8 cellular contexts compared by ENCODE assay signal in the genomic region with DNA sequence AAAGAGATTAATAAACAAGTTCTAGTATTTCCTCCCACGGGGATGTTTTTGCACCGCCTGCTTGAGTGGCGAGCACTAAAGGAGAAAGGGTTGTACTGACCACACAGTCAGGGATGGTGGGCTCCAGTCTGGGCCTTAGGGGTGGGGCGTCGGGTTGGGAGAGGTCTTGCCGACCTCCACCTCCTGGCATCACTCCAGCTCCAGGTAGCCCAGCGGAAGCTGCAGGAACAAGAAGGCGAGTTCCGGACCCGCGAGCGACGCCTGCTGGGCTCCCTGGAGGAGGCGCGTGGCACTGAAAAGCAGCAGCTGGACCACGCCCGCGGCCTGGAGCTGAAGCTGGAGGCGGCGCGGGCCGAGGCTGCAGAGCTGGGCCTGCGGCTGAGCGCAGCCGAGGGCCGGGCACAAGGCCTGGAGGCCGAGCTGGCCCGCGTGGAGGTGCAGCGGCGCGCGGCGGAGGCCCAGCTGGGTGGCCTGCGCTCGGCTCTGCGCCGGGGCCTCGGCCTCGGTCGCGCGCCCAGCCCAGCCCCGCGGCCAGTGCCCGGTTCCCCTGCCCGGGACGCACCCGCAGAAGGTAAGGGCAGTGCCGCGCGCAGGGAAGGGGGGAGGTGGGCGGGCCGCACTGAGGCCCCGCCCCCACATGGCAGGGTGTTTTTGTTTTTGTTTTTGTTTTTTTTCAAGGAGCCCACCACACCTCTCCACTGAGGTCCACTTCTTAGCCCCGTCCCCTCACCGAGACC. TPM values are rescaled to one million over a fixed set of nuclear protein-coding genes. Genes with fewer than 3 reads are reported as not detected.
DNase-seq lines count a peak whose midpoint lies in the region; ATAC-seq and TF ChIP-seq lines count a peak whose summit lies in the region.

No MANE protein-coding gene starts in this region.

- peak; percentile 82 for DNase-seq in GM13976 (ENCODE audit: low spot score)
- peak; percentile 63 to 86 for DNase-seq in PC-9
- peak; percentile 68 for DNase-seq in activated T-helper 9 cell treated with anti-CD3 and anti-CD28 coated beads, Interleukin-2, amount 50 U/mL, for 16 hours (ENCODE audit: low read depth)
- DNase-seq in globus pallidus (ENCODE audit: low spot score): peak; percentile 31
- DNase-seq in occipital lobe (lab: John Stamatoyannopoulos, UW): peak; percentile 39
- peak; percentile 90 to 94 for DNase-seq in suprapubic skin (ENCODE audit: low spot score in 2 of 2)
- DNase-seq in NCI-H82 (lab: John Stamatoyannopoulos, UW): no peak

- no peaks in the 10 kb centered on the region for H3K79me2 ChIP-seq in PC-9 (ENCODE audit: low read depth)

- H3K9me3 ChIP-seq in PC-9 (ENCODE audit: insufficient read depth, low read depth): no peaks in the 10 kb centered on the region
- H3K9me3 ChIP-seq in suprapubic skin: no peaks in the 10 kb centered on the region

- H3K27ac ChIP-seq in PC-9: no peak overlapping the region
- peak overlapping the region; percentile 46 for H3K27ac ChIP-seq in suprapubic skin

- no peak for TF ChIP-seq EP300 in suprapubic skin (IDR thresholded peaks at IDR 0.05)

- peak overlapping the region; percentile 44; the same call in 1 of the 2 replicates for H3K4me3 ChIP-seq in PC-9
- H3K4me3 ChIP-seq in suprapubic skin: peak overlapping the region; percentile 53

- peaks cover 3% of the 10 kb centered on the region; the same call in 1 of the 2 replicates for H3F3A ChIP-seq in PC-9 (ENCODE audit: insufficient read depth, low read depth)

- peak; percentile 70 for ATAC-seq in HG03439 (IDR thresholded peaks at IDR 0.05; ENCODE audit: unreplicated experiment)

- H3K4me2 ChIP-seq in PC-9: peak overlapping the region; percentile 66

- TF ChIP-seq CTCF in GM13976 (IDR thresholded peaks at IDR 0.05; ENCODE audit: borderline replicate concordance, control extremely low read depth, extremely low read depth, insufficient read depth, missing control alignments) (peak; percentile 91), PC-9 (conservative IDR thresholded peaks at IDR 0.05) (peak; percentile 61), suprapubic skin (IDR thresholded peaks at IDR 0.05) (peak; percentile 17 to 78)

- POLR2A ChIA-PET in PC-9 (lab: Charles Lee; ENCODE audit: unreplicated experiment): interaction anchor here (0.6 kb wide), 1 partner anchor 42 kb away, joined by 3 read pairs; no protein-coding TSS in a partner anchor

- in situ Hi-C loops in GM13976 (cut with MboI; ENCODE audit: low sequenced_read_pairs, unreplicated experiment): loop anchor here (10.0 kb wide), 1 partner anchor 84 kb away; no protein-coding TSS in a partner anchor

- H4K20me1 ChIP-seq in PC-9 (ENCODE audit: insufficient read depth): no peaks in the 10 kb centered on the region

- intact Hi-C loops in PC-9 (cut with micrococcal nuclease; ENCODE audit: unreplicated experiment): loop anchor here (2.0 kb wide), 1 partner anchor 50 kb away; a partner anchor contains a TSS

- H3K9me2 ChIP-seq in PC-9 (ENCODE audit: insufficient read depth): no peaks in the 10 kb centered on the region

- WGBS in suprapubic skin: 8% methylated on average over 23 of the region's 57 CpGs

- BruUV-seq in PC-9 (replicated peaks; lab: Mats Ljungman, UMichigan): no TSS peak

- CTCF ChIA-PET in PC-9 (lab: Charles Lee): interaction anchor here (0.6 to 1.9 kb wide), 5 partner anchors 9 to 402 kb away, joined by 3 to 12 read pairs (median 5); no protein-coding TSS in a partner anchor

- H3K27me3 ChIP-seq in PC-9 (ENCODE audit: insufficient read depth, low read depth) (no peaks in the 10 kb centered on the region), suprapubic skin (no peaks in the 10 kb centered on the region)

- TF ChIP-seq POLR2A in suprapubic skin (IDR thresholded peaks at IDR 0.05): no peak

- H2AFZ ChIP-seq in PC-9: no peak overlapping the region

- H3K36me3 ChIP-seq in PC-9 (ENCODE audit: low read depth) (no peaks in the 10 kb centered on the region), suprapubic skin (peaks cover 23% of the 10 kb centered on the region)

- H3K4me1 ChIP-seq in PC-9 (replicated peaks; ENCODE audit: insufficient read depth) (no peaks in the 10 kb centered on the region), suprapubic skin (peaks cover 11% of the 10 kb centered on the region)

RNA-seq across cellular contexts. Expression of a gene that starts 19.7 kb away (rescaled TPM):
- total RNA-seq in PC-9 (2021) (6.3 and 12.5 TPM in 2 replicates), occipital lobe (5.6 TPM), suprapubic skin (1 to 10 TPM; 5.6 to 8.3 (median 7.1) TPM)

RNA-seq across cellular contexts. Expression of a gene that starts 39.0 kb away (rescaled TPM):
- total RNA-seq in PC-9 (2021) (18.4 and 18.9 TPM in 2 replicates), occipital lobe (19.5 TPM), suprapubic skin (10 to 100 TPM; 27.7 to 86.4 (median 60.2) TPM)

RNA-seq across cellular contexts. Expression of a gene that starts 51.0 kb away (rescaled TPM):
- total RNA-seq in PC-9 (2021): 39.9 and 43.6 TPM in 2 replicates
- 59.4 TPM for total RNA-seq in occipital lobe
- 10 to 100 TPM; 42.7 to 62.0 (median 47.3) TPM for total RNA-seq in suprapubic skin
